7 cellular contexts compared by ENCODE assay signal in genomic region chr6:47307362-47308222, GRCh38. TPM values are rescaled to one million over a fixed set of nuclear protein-coding genes. Genes with fewer than 3 reads are reported as not detected.
DNase-seq lines count a peak whose midpoint lies in the region; ATAC-seq, FAIRE-seq and TF ChIP-seq lines count a peak whose summit lies in the region.

No MANE protein-coding gene starts in this region.

- H3K27me3 Mint-ChIP-seq in WTC11 (ENCODE audit: low read depth), result no peaks in the 10 kb centered on the region; the same call in 1 of the 2 replicates

- TF ChIP-seq POLR2A in GM12892 (IDR thresholded peaks at IDR 0.05; ENCODE audit: low read depth, low read length), result no peak

- peaks cover 15% of the 10 kb centered on the region for H3K9me3 Mint-ChIP-seq in WTC11

- peaks cover 48% of the 10 kb centered on the region for H3K4me1 Mint-ChIP-seq in WTC11

- no peak overlapping the region for H3K27ac Mint-ChIP-seq in WTC11

- H3K36me3 ChIP-seq in H7 (replicated peaks; ENCODE audit: control insufficient read depth, insufficient read depth, low read length), result no peaks in the 10 kb centered on the region

- CTCF ChIA-PET in WTC11 (lab: Charles Lee), result interaction anchor here (2.1 kb wide), 1 partner anchor 210 kb away, joined by 8 read pairs; no protein-coding TSS in a partner anchor

- peaks cover 3% of the 10 kb centered on the region for H3K4me1 ChIP-seq in foreskin keratinocyte

- peak overlapping the region; percentile 16 for H3K27ac ChIP-seq in foreskin keratinocyte

- peaks cover 10% of the 10 kb centered on the region for H3K36me3 Mint-ChIP-seq in WTC11

- POLR2A ChIA-PET in WTC11 (lab: Charles Lee), result no interaction called here

- ATAC-seq in WTC11 (no peak), foreskin keratinocyte (no peak), GM18858 (IDR thresholded peaks at IDR 0.05; ENCODE audit: unreplicated experiment) (no peak)

- H3K4me3 ChIP-seq in H7 (ENCODE audit: insufficient read depth, low read depth, low read length) (peak overlapping the region; percentile 71), retinal pigment epithelial cell (ENCODE audit: low read length) (peak overlapping the region; percentile 76)

- no peak for FAIRE-seq in GM12892 (lab: Jason Lieb, UNC)

- TF ChIP-seq CTCF in WTC11 (IDR thresholded peaks at IDR 0.05) (no peak), foreskin keratinocyte (conservative IDR thresholded peaks at IDR 0.05) (no peak), retinal pigment epithelial cell (conservative IDR thresholded peaks at IDR 0.05; ENCODE audit: low read depth, low read length) (no peak)

- no peaks in the 10 kb centered on the region for H3K27me3 ChIP-seq in H7 (ENCODE audit: control insufficient read depth, insufficient read depth, low read length)
- no peaks in the 10 kb centered on the region for H3K27me3 ChIP-seq in foreskin keratinocyte

- DNase-seq in H7 (no peak), WTC11 (ENCODE audit: low spot score) (no peak), foreskin keratinocyte (no peak), retinal pigment epithelial cell (ENCODE audit: low read depth) (no peak), DMS 273 (lab: John Stamatoyannopoulos, UW; ENCODE audit: unreplicated experiment) (no peak), GM12892 (ENCODE audit: insufficient read length) (no peak)

- H3K4me3 Mint-ChIP-seq in WTC11, result peak overlapping the region; percentile 81

TF ChIP-seq in WTC11, 78 proteins besides CTCF, POLR2A, EP300 and RAD21:
- TF ChIP-seq MAX (CRISPR knock-in tag; IDR thresholded peaks at IDR 0.05), result no peak
- TF ChIP-seq ZNF121 (CRISPR knock-in tag; IDR thresholded peaks at IDR 0.05), result peak; percentile 99
TF ChIP-seq in WTC11: peak in this region for 1.

RNA-seq across cellular contexts. Expression of gene TNFRSF21, which starts 2.1 kb away (rescaled TPM):
- 47.5 and 50.8 TPM in 2 replicates for total RNA-seq in H7 (2014; rRNA removed; shearing (Covaris generic))
- total RNA-seq in WTC11 (2021), result 47.3 to 52.7 TPM (median 49.5 TPM) in 3 replicates
- total RNA-seq in foreskin keratinocyte, result 87.6 and 100 TPM in 2 replicates
- 38.3 and 51.7 TPM in 2 replicates for polyA plus RNA-seq in foreskin keratinocyte
- polyA plus RNA-seq in GM12892 (2012; ENCODE audit: missing spikeins), result 0.40 TPM
